Comparison of ENCODE assay signal across 11 cellular contexts in genomic region chr2:169073972-169074751, GRCh38. TPM values are rescaled to one million over a fixed set of nuclear protein-coding genes. Genes with fewer than 3 reads are reported as not detected.
DNase-seq lines count a peak whose midpoint lies in the region; ATAC-seq and TF ChIP-seq lines count a peak whose summit lies in the region.
"Had no signal": no experiment of that assay in that cellular context is flagged by ENCODE, and none has a peak within 500 bp of the region (broad histone marks: within the 10 kb centered on the region; RNA-seq: fewer than 3 reads in every experiment).

No MANE protein-coding gene starts in this region.

- peak; percentile 41 for ATAC-seq in GM19395 (IDR thresholded peaks at IDR 0.05; ENCODE audit: unreplicated experiment)
- ATAC-seq in HG03039 (IDR thresholded peaks at IDR 0.05; ENCODE audit: unreplicated experiment), result peak; percentile 48
- peak; percentile 76 for ATAC-seq in activated naive CD8-positive, alpha-beta T cell treated with anti-CD3 and anti-CD28 coated beads, Interleukin-2, amount 50 U/mL, for 24 hours
- ATAC-seq in GM19455 (IDR thresholded peaks at IDR 0.05; ENCODE audit: unreplicated experiment), result no peak

- H3K27ac ChIP-seq in osteoblast (ENCODE audit: low read depth, low read length), result peak overlapping the region; percentile 59

- H3K9me3 ChIP-seq in osteoblast (ENCODE audit: low read depth, low read length), result no peaks in the 10 kb centered on the region

- peak overlapping the region; percentile 93 for H3K27ac Mint-ChIP-seq in activated naive CD8-positive, alpha-beta T cell treated with anti-CD3 and anti-CD28 coated beads, Interleukin-2, amount 50 U/mL, for 24 hours

- H3K4me2 ChIP-seq in osteoblast (ENCODE audit: insufficient read depth, low read length), result no peak overlapping the region

- H3K27me3 Mint-ChIP-seq in activated naive CD8-positive, alpha-beta T cell treated with anti-CD3 and anti-CD28 coated beads, Interleukin-2, amount 50 U/mL, for 24 hours, result no peaks in the 10 kb centered on the region
- H3K27me3 Mint-ChIP-seq: naive B cell had no signal

- H3K36me3 Mint-ChIP-seq in activated naive CD8-positive, alpha-beta T cell treated with anti-CD3 and anti-CD28 coated beads, Interleukin-2, amount 50 U/mL, for 24 hours (ENCODE audit: low read depth), result peaks cover 16% of the 10 kb centered on the region
- H3K36me3 Mint-ChIP-seq: naive B cell had no signal

- no peak overlapping the region for H3K4me3 ChIP-seq in osteoblast (ENCODE audit: insufficient read depth, low read length)

- TF ChIP-seq CTCF in osteoblast (IDR thresholded peaks at IDR 0.05; ENCODE audit: extremely low read depth, low read depth, low read length), result no peak

- no peaks in the 10 kb centered on the region for H4K20me1 ChIP-seq in osteoblast (ENCODE audit: insufficient read depth, low read length)

- H3K4me3 Mint-ChIP-seq in activated naive CD8-positive, alpha-beta T cell treated with anti-CD3 and anti-CD28 coated beads, Interleukin-2, amount 50 U/mL, for 24 hours, result no peak overlapping the region

- H3K36me3 ChIP-seq in osteoblast (ENCODE audit: insufficient read depth, low read length), result no peaks in the 10 kb centered on the region

- H3K27me3 ChIP-seq in osteoblast (ENCODE audit: insufficient read depth, low read length), result no peaks in the 10 kb centered on the region

- DNase-seq in activated naive CD8-positive, alpha-beta T cell treated with anti-CD3 and anti-CD28 coated beads, Interleukin-2, amount 50 U/mL, for 24 hours, result no peak
- DNase-seq in osteoblast (ENCODE audit: insufficient read length, low spot score, missing footprints) (no peak), NCI-H1930 (lab: John Stamatoyannopoulos, UW) (no peak), NCI-H69 (lab: John Stamatoyannopoulos, UW) (no peak), NCI-H774 (lab: John Stamatoyannopoulos, UW) (no peak)
- DNase-seq: erythroblast, naive B cell, NCI-H1092 had no signal

- H3K4me1 Mint-ChIP-seq in activated naive CD8-positive, alpha-beta T cell treated with anti-CD3 and anti-CD28 coated beads, Interleukin-2, amount 50 U/mL, for 24 hours, result peaks cover 45% of the 10 kb centered on the region

- H3K79me2 ChIP-seq in osteoblast (ENCODE audit: insufficient read depth, low read length), result no peaks in the 10 kb centered on the region

- H3K9me3 Mint-ChIP-seq in activated naive CD8-positive, alpha-beta T cell treated with anti-CD3 and anti-CD28 coated beads, Interleukin-2, amount 50 U/mL, for 24 hours, result peaks cover 10% of the 10 kb centered on the region
- H3K9me3 Mint-ChIP-seq: naive B cell had no signal

- peaks cover 39% of the 10 kb centered on the region for H3K4me1 ChIP-seq in osteoblast (ENCODE audit: insufficient read depth, low read length)

- H2AFZ ChIP-seq in osteoblast (ENCODE audit: low read length), result no peak overlapping the region

RNA-seq across cellular contexts. Expression of gene DHRS9, which starts 4.8 kb away (rescaled TPM):
- total RNA-seq in osteoblast, result not detected in 2 replicates

RNA-seq across cellular contexts. Expression of gene ABCB11, which starts 43.0 kb away (rescaled TPM):
- total RNA-seq in osteoblast, result under 0.01 TPM in 1 of 2 replicates, not detected in the other
